ENCODE assay signal across 25 cellular contexts in the genomic region with DNA sequence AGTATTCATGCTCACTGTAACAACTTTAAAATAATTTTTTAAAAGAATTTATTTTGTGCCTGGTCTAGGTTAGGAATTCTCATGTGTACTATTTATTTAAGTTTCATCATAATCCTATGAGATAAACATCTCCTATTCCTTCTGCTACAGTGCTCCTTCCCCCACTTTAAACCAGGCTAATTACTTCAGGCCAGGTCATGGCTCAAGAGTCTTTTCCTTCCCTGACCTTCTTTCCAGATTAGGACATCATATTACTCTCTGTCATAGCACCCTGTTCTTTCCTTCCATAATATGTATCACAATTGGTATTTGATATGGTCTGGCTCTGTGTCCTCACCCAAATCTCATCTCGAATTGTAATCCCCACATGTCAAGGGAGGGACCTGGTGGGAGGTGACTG.
"Had no signal": no experiment of that assay in that cellular context is flagged by ENCODE, and none has a peak within 500 bp of the region (broad histone marks: within the 10 kb centered on the region; RNA-seq: fewer than 3 reads in every experiment).

No MANE protein-coding gene starts in this region.

- ATAC-seq: naive thymus-derived CD8-positive, alpha-beta T cell; pancreas; right cardiac atrium; stimulated activated memory B cell treated with anti-CD40 and anti-IgM and Interleukin-4, amounts not matched to agents 10 μg/mL and 1 μg/mL and 100 μg/mL, for 72 hours; stimulated activated naive CD8-positive, alpha-beta T cell treated with anti-CD3 and anti-CD28 coated beads, Interleukin-15, amount 100 ng/mL, for 72 hours had no signal

- H3K9me3 ChIP-seq: left ventricle myocardium inferior, pancreas, prostate gland, sigmoid colon, testis, thyroid gland, transverse colon, upper lobe of left lung, vagina had no signal

- H3K4me1 ChIP-seq: prostate gland had no signal

- H3K36me3 Mint-ChIP-seq: stimulated activated memory B cell treated with anti-CD40 and anti-IgM and Interleukin-4, amounts not matched to agents 10 μg/mL and 1 μg/mL and 100 μg/mL, for 72 hours had no signal

- H3K27ac Mint-ChIP-seq: memory B cell; naive thymus-derived CD8-positive, alpha-beta T cell; nephron; stimulated activated memory B cell treated with anti-CD40 and anti-IgM and Interleukin-4, amounts not matched to agents 10 μg/mL and 1 μg/mL and 100 μg/mL, for 72 hours; stimulated activated naive CD8-positive, alpha-beta T cell treated with anti-CD3 and anti-CD28 coated beads, Interleukin-15, amount 100 ng/mL, for 72 hours had no signal

- H3K36me3 ChIP-seq: left ventricle myocardium inferior, pancreas, prostate gland, sigmoid colon, spleen, thyroid gland, transverse colon, upper lobe of left lung, vagina had no signal

- H3K27me3 Mint-ChIP-seq: memory B cell; naive thymus-derived CD8-positive, alpha-beta T cell; stimulated activated memory B cell treated with anti-CD40 and anti-IgM and Interleukin-4, amounts not matched to agents 10 μg/mL and 1 μg/mL and 100 μg/mL, for 72 hours; stimulated activated naive CD8-positive, alpha-beta T cell treated with anti-CD3 and anti-CD28 coated beads, Interleukin-15, amount 100 ng/mL, for 72 hours had no signal

- H3K27me3 ChIP-seq: pancreas, sigmoid colon, spleen, testis, thyroid gland, transverse colon, upper lobe of left lung, vagina had no signal

- H3K9me3 Mint-ChIP-seq: memory B cell; naive thymus-derived CD8-positive, alpha-beta T cell; nephron; neural crest cell; stimulated activated memory B cell treated with anti-CD40 and anti-IgM and Interleukin-4, amounts not matched to agents 10 μg/mL and 1 μg/mL and 100 μg/mL, for 72 hours; stimulated activated naive CD8-positive, alpha-beta T cell treated with anti-CD3 and anti-CD28 coated beads, Interleukin-15, amount 100 ng/mL, for 72 hours had no signal

- H3K4me3 Mint-ChIP-seq: memory B cell; naive thymus-derived CD8-positive, alpha-beta T cell; nephron; neural crest cell; stimulated activated memory B cell treated with anti-CD40 and anti-IgM and Interleukin-4, amounts not matched to agents 10 μg/mL and 1 μg/mL and 100 μg/mL, for 72 hours; stimulated activated naive CD8-positive, alpha-beta T cell treated with anti-CD3 and anti-CD28 coated beads, Interleukin-15, amount 100 ng/mL, for 72 hours had no signal

- H3K27ac ChIP-seq: left ventricle myocardium inferior, pancreas, prostate gland, sigmoid colon, spleen, testis, thyroid gland, transverse colon, upper lobe of left lung, vagina had no signal

- H3K4me3 ChIP-seq: left ventricle myocardium inferior, pancreas, prostate gland, sigmoid colon, spleen, testis, thyroid gland, transverse colon, upper lobe of left lung, vagina had no signal

- DNase-seq: hypothalamus; islet precursor cell; left ventricle myocardium inferior; naive thymus-derived CD8-positive, alpha-beta T cell; nucleus accumbens; pancreas; posterior cingulate gyrus; retina; right cardiac atrium; sigmoid colon; spleen; stimulated activated CD4-positive, alpha-beta T cell treated with anti-CD3 and anti-CD28 coated beads, Interleukin-4, amount 100 ng/mL, for 4 hours; stimulated activated CD8-positive, alpha-beta memory T cell treated with anti-CD3 and anti-CD28 coated beads, Interleukin-4, amount 100 ng/mL, for 48 hours; stimulated activated naive CD4-positive, alpha-beta T cell treated with Interleukin-2 at 50 U/mL for 16 hours; stimulated activated naive CD8-positive, alpha-beta T cell treated with anti-CD3 and anti-CD28 coated beads, Interleukin-15, amount 100 ng/mL, for 72 hours; testis; thyroid gland; transverse colon; upper lobe of left lung had no signal
